26 cellular contexts compared by ENCODE assay signal in the genomic region with DNA sequence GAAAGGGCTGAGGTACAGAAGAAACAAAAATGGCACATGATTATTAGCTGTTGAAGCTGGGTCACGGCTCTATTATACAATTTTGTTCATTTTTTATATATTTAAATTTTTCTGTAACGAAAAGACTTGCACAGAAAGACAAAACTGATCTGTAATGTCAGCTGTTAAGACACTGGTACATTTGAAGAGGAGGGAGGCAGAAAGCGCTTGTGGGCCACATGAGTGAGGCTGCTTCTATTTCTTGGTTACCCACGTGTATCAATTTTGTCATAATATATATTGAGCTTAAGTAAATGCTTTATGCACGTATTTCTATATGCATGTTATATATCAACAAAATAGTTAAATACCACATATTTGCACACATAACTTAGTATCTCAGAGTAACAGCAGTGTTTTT.
"Had no signal": no experiment of that assay in that cellular context is flagged by ENCODE, and none has a peak within 500 bp of the region (broad histone marks: within the 10 kb centered on the region; RNA-seq: fewer than 3 reads in every experiment).

No MANE protein-coding gene starts in this region.

- H3K4me3 ChIP-seq: colonic mucosa, coronary artery, esophagus muscularis mucosa, esophagus squamous epithelium, gastrocnemius medialis, gastroesophageal sphincter, heart left ventricle, heart right ventricle had no signal

- H3K36me3 ChIP-seq: colonic mucosa, gastrocnemius medialis had no signal

- FAIRE-seq: colon, endometrium, endothelial cell of umbilical vein, frontal cortex had no signal

- H3K9me3 ChIP-seq: colonic mucosa, gastrocnemius medialis had no signal

- H3K27me3 Mint-ChIP-seq: dendritic cell treated with granulocyte-macrophage colony-stimulating factor and Interleukin-4, amounts not matched to agents 40 ng/mL and 50 ng/mL, for 4 days; effector memory CD8-positive, alpha-beta T cell had no signal

- DNase-seq: colonic mucosa; cortex of kidney; dermis blood vessel endothelial cell; dorsolateral prefrontal cortex; effector CD4-positive, alpha-beta T cell; effector CD8-positive, alpha-beta T cell; effector memory CD4-positive, alpha-beta T cell; effector memory CD8-positive, alpha-beta T cell; erythroblast; esophagus squamous epithelium; foreskin fibroblast; foreskin keratinocyte; foreskin melanocyte; gastrocnemius medialis; glutamatergic neuron; heart left ventricle; heart right ventricle had no signal

- H3K4me3 Mint-ChIP-seq: dendritic cell treated with granulocyte-macrophage colony-stimulating factor and Interleukin-4, amounts not matched to agents 40 ng/mL and 50 ng/mL, for 4 days; effector memory CD8-positive, alpha-beta T cell had no signal

- H3K27ac Mint-ChIP-seq: dendritic cell treated with granulocyte-macrophage colony-stimulating factor and Interleukin-4, amounts not matched to agents 40 ng/mL and 50 ng/mL, for 4 days; effector memory CD8-positive, alpha-beta T cell had no signal

- H3K27me3 ChIP-seq: colonic mucosa, dorsolateral prefrontal cortex, esophagus muscularis mucosa, esophagus squamous epithelium, foreskin keratinocyte, gastrocnemius medialis, gastroesophageal sphincter, heart left ventricle, heart right ventricle had no signal

- H3K9me3 Mint-ChIP-seq: effector memory CD8-positive, alpha-beta T cell had no signal

- H3K4me1 ChIP-seq: colonic mucosa, foreskin keratinocyte, gastrocnemius medialis, heart left ventricle, heart right ventricle had no signal

- H3K27ac ChIP-seq: colonic mucosa, coronary artery, esophagus muscularis mucosa, esophagus squamous epithelium, foreskin keratinocyte, gastrocnemius medialis, gastroesophageal sphincter, heart left ventricle, heart right ventricle had no signal

- ATAC-seq: effector memory CD8-positive, alpha-beta T cell; esophagus mucosa; foreskin keratinocyte; gastrocnemius medialis; gastroesophageal sphincter; heart left ventricle; heart right ventricle had no signal
